ENCODE assay signal across 1 cellular context in the genomic region with DNA sequence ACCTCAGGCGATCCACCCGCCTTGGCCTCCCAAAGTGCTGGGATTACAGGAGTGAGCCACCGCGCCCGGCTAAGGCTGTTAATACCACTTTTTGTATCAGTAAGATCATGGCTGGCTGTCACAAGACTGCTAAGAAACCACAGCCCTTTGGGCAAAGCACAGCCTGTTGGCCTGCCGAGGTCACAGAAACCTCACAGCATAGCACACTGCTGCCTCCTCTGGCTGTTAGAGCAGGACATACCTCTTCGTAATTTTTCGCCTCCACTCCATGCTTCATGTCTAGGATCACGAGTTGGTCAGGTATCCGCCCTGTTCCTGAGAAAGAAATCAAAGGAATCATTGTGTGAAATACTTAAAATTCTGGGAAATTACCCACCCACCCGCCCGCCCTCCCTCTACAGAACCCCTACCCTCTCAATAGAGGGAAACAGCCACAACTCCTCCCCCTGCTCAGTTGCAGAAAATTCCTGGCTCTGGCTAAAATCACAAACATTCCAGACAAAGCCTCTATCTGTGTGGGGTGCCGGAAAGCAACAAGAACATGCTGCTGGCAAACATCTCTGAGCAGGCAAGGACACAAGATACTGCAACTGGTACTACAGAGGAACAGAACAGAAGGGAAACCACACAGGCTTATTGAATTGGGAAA.
TF ChIP-seq lines count a peak whose summit lies in the region.

No MANE protein-coding gene starts in this region.

TF ChIP-seq in K562, 482 proteins besides CTCF, POLR2A, EP300 and RAD21:
- TF ChIP-seq NELFE (IDR thresholded peaks at IDR 0.05; ENCODE audit: insufficient read depth, insufficient read length): no peak
- TF ChIP-seq ZNF766 (CRISPR knock-in tag; conservative IDR thresholded peaks at IDR 0.05): peak; percentile 84
- no peak for TF ChIP-seq CC2D1A (IDR thresholded peaks at IDR 0.05)
- TF ChIP-seq, protein P1, sequence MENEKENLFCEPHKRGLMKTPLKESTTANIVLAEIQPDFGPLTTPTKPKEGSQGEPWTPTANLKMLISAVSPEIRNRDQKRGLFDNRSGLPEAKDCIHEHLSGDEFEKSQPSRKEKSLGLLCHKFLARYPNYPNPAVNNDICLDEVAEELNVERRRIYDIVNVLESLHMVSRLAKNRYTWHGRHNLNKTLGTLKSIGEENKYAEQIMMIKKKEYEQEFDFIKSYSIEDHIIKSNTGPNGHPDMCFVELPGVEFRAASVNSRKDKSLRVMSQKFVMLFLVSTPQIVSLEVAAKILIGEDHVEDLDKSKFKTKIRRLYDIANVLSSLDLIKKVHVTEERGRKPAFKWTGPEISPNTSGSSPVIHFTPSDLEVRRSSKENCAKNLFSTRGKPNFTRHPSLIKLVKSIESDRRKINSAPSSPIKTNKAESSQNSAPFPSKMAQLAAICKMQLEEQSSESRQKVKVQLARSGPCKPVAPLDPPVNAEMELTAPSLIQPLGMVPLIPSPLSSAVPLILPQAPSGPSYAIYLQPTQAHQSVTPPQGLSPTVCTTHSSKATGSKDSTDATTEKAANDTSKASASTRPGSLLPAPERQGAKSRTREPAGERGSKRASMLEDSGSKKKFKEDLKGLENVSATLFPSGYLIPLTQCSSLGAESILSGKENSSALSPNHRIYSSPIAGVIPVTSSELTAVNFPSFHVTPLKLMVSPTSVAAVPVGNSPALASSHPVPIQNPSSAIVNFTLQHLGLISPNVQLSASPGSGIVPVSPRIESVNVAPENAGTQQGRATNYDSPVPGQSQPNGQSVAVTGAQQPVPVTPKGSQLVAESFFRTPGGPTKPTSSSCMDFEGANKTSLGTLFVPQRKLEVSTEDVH (IDR thresholded peaks at IDR 0.05; ENCODE audit: low read depth, partially characterized antibody): no peak
